ENCODE assay signal across 9 cellular contexts in the genomic region with DNA sequence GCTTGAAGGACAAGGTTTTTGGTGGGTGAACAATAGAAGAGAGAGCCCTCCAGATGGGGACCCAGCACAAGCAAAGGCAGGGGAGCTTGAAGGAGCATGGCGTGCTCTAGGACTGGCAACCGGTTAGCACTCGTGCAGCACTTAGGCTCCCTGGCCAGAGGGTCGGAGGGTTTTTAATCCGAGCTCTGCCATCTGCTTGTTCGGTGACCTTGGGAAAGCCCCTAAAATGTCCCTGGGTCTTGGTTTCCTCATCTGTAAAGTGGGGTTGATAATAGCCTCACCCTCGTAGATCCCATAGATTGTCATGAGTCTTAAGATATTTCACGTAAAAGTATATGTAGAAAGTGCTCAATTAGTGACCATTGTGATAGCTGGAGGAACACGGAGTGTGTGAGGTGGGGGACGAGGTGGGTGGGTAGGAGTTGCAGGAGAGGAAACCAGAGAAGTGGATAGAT. TPM values are rescaled to one million over a fixed set of nuclear protein-coding genes. Genes with fewer than 3 reads are reported as not detected.
"Had no signal": no experiment of that assay in that cellular context is flagged by ENCODE, and none has a peak within 500 bp of the region (broad histone marks: within the 10 kb centered on the region; RNA-seq: fewer than 3 reads in every experiment).

No MANE protein-coding gene starts in this region.

- H3K36me3 ChIP-seq: cardiac muscle cell, ovary had no signal

- DNase-seq: activated CD4-positive, CD25-positive, alpha-beta regulatory T cell treated with anti-CD3 and anti-CD28 coated beads, Interleukin-2, amount 50 U/mL, for 72 hours; activated naive CD4-positive, alpha-beta T cell treated with anti-CD3 and anti-CD28 coated beads, Interleukin-2, amount 50 U/mL, for 16 hours; ovary; T1000 had no signal

- H3K27ac ChIP-seq: cardiac muscle cell, ovary had no signal

- H3K4me3 ChIP-seq: cardiac muscle cell, lung, ovary had no signal

- H3K4me1 Mint-ChIP-seq: neural crest cell had no signal

- H3K4me3 Mint-ChIP-seq: neural crest cell had no signal

- H3K9me3 ChIP-seq: ovary had no signal

- H3K27me3 ChIP-seq: ovary had no signal

- H3K9me3 Mint-ChIP-seq: neural crest cell had no signal

- ATAC-seq: esophagus mucosa, sciatic nerve had no signal

RNA-seq across cellular contexts. Expression of gene HCK, which starts 16.6 kb away (rescaled TPM):
- polyA plus RNA-seq: cardiac muscle cell had no signal
